27 cellular contexts compared by ENCODE assay signal in the genomic region with DNA sequence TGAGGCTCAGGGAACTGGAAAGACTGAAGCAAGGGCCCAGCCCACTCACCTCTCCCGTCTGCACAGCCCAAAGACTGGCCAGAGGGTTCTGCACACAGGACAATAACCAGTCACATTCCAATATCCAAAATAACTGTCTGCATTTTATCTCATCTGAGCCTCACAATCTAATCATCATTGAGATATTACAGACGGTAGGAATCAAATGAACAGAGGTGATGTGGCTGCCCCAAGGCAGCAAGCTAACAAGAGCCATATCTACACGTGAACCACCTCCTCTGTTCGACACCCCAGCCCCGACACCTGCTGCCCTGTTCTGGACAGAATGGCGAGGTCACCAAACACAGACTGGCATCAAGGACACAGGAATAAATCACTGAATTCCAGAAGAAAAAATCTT.
DNase-seq lines count a peak whose midpoint lies in the region; FAIRE-seq and TF ChIP-seq lines count a peak whose summit lies in the region.
"Had no signal": no experiment of that assay in that cellular context is flagged by ENCODE, and none has a peak within 500 bp of the region (broad histone marks: within the 10 kb centered on the region; RNA-seq: fewer than 3 reads in every experiment).

No MANE protein-coding gene starts in this region.

- no peak for TF ChIP-seq CTCF in HFFc6 (IDR thresholded peaks at IDR 0.05)
- TF ChIP-seq CTCF in smooth muscle cell (IDR thresholded peaks at IDR 0.05; ENCODE audit: borderline replicate concordance, insufficient read depth, poor library complexity, severe bottlenecking): no peak

- H3K18ac ChIP-seq in mesenchymal stem cell (ENCODE audit: low read depth in 1 of 2, low read length in 2 of 2): no peak overlapping the region

- no peak overlapping the region for H2BK12ac ChIP-seq in mesenchymal stem cell (ENCODE audit: low read length in 2 of 2)

- peaks cover 75% of the 10 kb centered on the region for H4K20me1 ChIP-seq in smooth muscle cell (ENCODE audit: low read depth)

- no peak overlapping the region for H2BK15ac ChIP-seq in mesenchymal stem cell (ENCODE audit: low read depth, poor library complexity, severe bottlenecking)

- no peak for DNase-seq in HFFc6
- DNase-seq in adipocyte (ENCODE audit: low read depth): no peak
- DNase-seq in mesenchymal stem cell: no peak
- no peak for DNase-seq in smooth muscle cell (lab: John Stamatoyannopoulos, UW; ENCODE audit: unreplicated experiment)
- no peak for DNase-seq in stimulated activated CD4-positive, alpha-beta T cell treated with anti-CD3 and anti-CD28 coated beads, Interleukin-15, amount 100 ng/mL, for 24 hours
- DNase-seq in GM19239 (ENCODE audit: insufficient read length, low spot score): no peak
- DNase-seq in GM19240 (ENCODE audit: insufficient read length, low spot score): no peak
- no peak for DNase-seq in immature natural killer cell
- DNase-seq: activated CD4-positive, alpha-beta T cell treated with anti-CD3 and anti-CD28 coated beads, Interleukin-2, amount 50 U/mL, for 1 hour; erythroblast; foreskin keratinocyte; HCEC 1CT; hippocampal formation; left ventricle myocardium superior; midbrain; NCI-H1694 treated with DMSO at 0.1 percent for 48 hours; NCI-H2171 treated with DMSO at 0.1 percent for 48 hours; NCI-H524 treated with DMSO at 0.1 percent for 48 hours; substantia nigra; uterus had no signal

- H3K36me3 Mint-ChIP-seq in HFFc6 (ENCODE audit: low read depth) (peaks cover 20% of the 10 kb centered on the region), immature natural killer cell (no peaks in the 10 kb centered on the region)

- H3K4me1 ChIP-seq in adipocyte (ENCODE audit: control insufficient read depth, insufficient read depth, low read length) (peaks cover 35% of the 10 kb centered on the region), mesenchymal stem cell (ENCODE audit: control insufficient read depth, insufficient read depth, low read depth, low read length) (peaks cover 22% of the 10 kb centered on the region), smooth muscle cell (ENCODE audit: low read depth) (no peaks in the 10 kb centered on the region)
- H3K4me1 ChIP-seq: uterus had no signal

- H2AK5ac ChIP-seq in mesenchymal stem cell (ENCODE audit: low read length, severe bottlenecking): peak overlapping the region; percentile 64

- H3K36me3 ChIP-seq in adipocyte (ENCODE audit: control insufficient read depth, insufficient read depth, low read length, severe bottlenecking) (no peaks in the 10 kb centered on the region), mesenchymal stem cell (ENCODE audit: control insufficient read depth in 1 of 2, insufficient read depth in 2 of 2, low read depth in 1 of 2, low read length in 2 of 2) (no peaks in the 10 kb centered on the region), smooth muscle cell (ENCODE audit: low read depth) (no peaks in the 10 kb centered on the region)
- H3K36me3 ChIP-seq: uterus had no signal

- H3K4me3 ChIP-seq in adipocyte (ENCODE audit: low read length) (no peak overlapping the region), mesenchymal stem cell (ENCODE audit: insufficient read depth in 1 of 2, low read depth in 1 of 2, low read length in 2 of 2) (no peak overlapping the region), smooth muscle cell (no peak overlapping the region)
- H3K4me3 ChIP-seq: SK-N-MC, skin epidermis, uterus had no signal

- H3K79me2 ChIP-seq in smooth muscle cell (ENCODE audit: low read depth): peaks cover 88% of the 10 kb centered on the region

- H3K9me3 ChIP-seq in adipocyte (ENCODE audit: control insufficient read depth, low read length) (no peaks in the 10 kb centered on the region), mesenchymal stem cell (ENCODE audit: control insufficient read depth, low read length) (no peaks in the 10 kb centered on the region), smooth muscle cell (replicated peaks; ENCODE audit: low read depth) (no peaks in the 10 kb centered on the region)
- H3K9me3 ChIP-seq: uterus had no signal

- no peak overlapping the region for H3K4me2 ChIP-seq in mesenchymal stem cell (ENCODE audit: low read length, poor library complexity, severe bottlenecking)
- H3K4me2 ChIP-seq in smooth muscle cell: peak overlapping the region; percentile 28

- peak overlapping the region; percentile 12 for H3K9ac ChIP-seq in adipocyte (ENCODE audit: low read length)
- H3K9ac ChIP-seq in mesenchymal stem cell (ENCODE audit: low read length): no peak overlapping the region
- no peak overlapping the region for H3K9ac ChIP-seq in smooth muscle cell (ENCODE audit: low read depth)

- H3K4ac ChIP-seq in mesenchymal stem cell (ENCODE audit: low read depth in 1 of 2, low read length in 2 of 2): peak overlapping the region in 1 of 2 experiments; percentile 26

- H2BK5ac ChIP-seq in mesenchymal stem cell (ENCODE audit: low read depth, low read length, poor library complexity, severe bottlenecking): no peak overlapping the region

- no peak overlapping the region for H2BK120ac ChIP-seq in mesenchymal stem cell (ENCODE audit: low read depth, low read length)

- peaks cover 6% of the 10 kb centered on the region for H3K79me1 ChIP-seq in mesenchymal stem cell (replicated peaks; ENCODE audit: low read length, poor library complexity, severe bottlenecking)

- WGBS in mesenchymal stem cell: 90% methylated on average over 6 of the region's 6 CpGs
- WGBS in smooth muscle cell (ENCODE audit: low lambda C conversion rate): 79% methylated on average over 6 of the region's 6 CpGs

- H3K27me3 ChIP-seq in adipocyte (replicated peaks; ENCODE audit: control insufficient read depth, insufficient read depth, low read length) (no peaks in the 10 kb centered on the region), mesenchymal stem cell (ENCODE audit: control insufficient read depth in 1 of 2, insufficient read depth in 1 of 2, low read length in 2 of 2) (no peaks in the 10 kb centered on the region), smooth muscle cell (ENCODE audit: low read depth) (no peaks in the 10 kb centered on the region)
- H3K27me3 ChIP-seq: foreskin keratinocyte, uterus had no signal

- FAIRE-seq in GM19239 (lab: Jason Lieb, UNC): no peak
- FAIRE-seq: GM12892 had no signal

- no peak overlapping the region for H4K91ac ChIP-seq in mesenchymal stem cell (ENCODE audit: low read length)

- H3K27ac Mint-ChIP-seq in HFFc6 (peak overlapping the region; percentile 87), immature natural killer cell (no peak overlapping the region)
- H3K27ac Mint-ChIP-seq: activated naive CD8-positive, alpha-beta T cell; activated T-helper 2 cell treated with anti-CD3 and anti-CD28 coated beads, Interferon-gamma antibody, Interleukin-2, Interleukin-4, amounts not matched to agents 10 μg/mL and 5 μg/mL and 100 μg/mL, durations not matched to agents 14 hours and 24 hours and 36 hours had no signal

- H3K27ac ChIP-seq in mesenchymal stem cell (ENCODE audit: low read length, poor library complexity, severe bottlenecking) (no peak overlapping the region), smooth muscle cell (ENCODE audit: low read depth) (peak overlapping the region; percentile 82)
- H3K27ac ChIP-seq: C4-2B, foreskin keratinocyte, SK-N-MC, skin epidermis, uterus, VCaP had no signal

- peak overlapping the region in 1 of 2 experiments; percentile 41 for H3K14ac ChIP-seq in mesenchymal stem cell (ENCODE audit: low read length in 2 of 2)

- H3K4me1 Mint-ChIP-seq in HFFc6 (ENCODE audit: low read depth) (peaks cover 100% of the 10 kb centered on the region), immature natural killer cell (peaks cover 11 to 13% of the 10 kb centered on the region in 2 donors)

- peaks cover 8% of the 10 kb centered on the region for H3F3A ChIP-seq in smooth muscle cell (ENCODE audit: low read depth)

- H3K4me3 Mint-ChIP-seq in HFFc6 (peak overlapping the region; percentile 40), immature natural killer cell (no peak overlapping the region)
- H3K4me3 Mint-ChIP-seq: activated naive CD8-positive, alpha-beta T cell had no signal

- peaks cover 4% of the 10 kb centered on the region for H3K27me3 Mint-ChIP-seq in HFFc6 (ENCODE audit: insufficient read depth)
- peaks cover 3 to 6% (median 4%) of the 10 kb centered on the region in 3 donors for H3K27me3 Mint-ChIP-seq in immature natural killer cell (ENCODE audit: low read depth in 3 of 3)
- H3K27me3 Mint-ChIP-seq: activated naive CD8-positive, alpha-beta T cell had no signal

- H2AFZ ChIP-seq in mesenchymal stem cell (ENCODE audit: low read depth, low read length) (no peak overlapping the region), smooth muscle cell (ENCODE audit: low read depth) (no peak overlapping the region)

- no peak overlapping the region for H3K23ac ChIP-seq in mesenchymal stem cell (ENCODE audit: low read length in 2 of 2)

- H3K9me3 Mint-ChIP-seq in HFFc6: no peaks in the 10 kb centered on the region
- no peaks in the 10 kb centered on the region for H3K9me3 Mint-ChIP-seq in immature natural killer cell
- H3K9me3 Mint-ChIP-seq: activated T-helper 2 cell treated with anti-CD3 and anti-CD28 coated beads, Interferon-gamma antibody, Interleukin-2, Interleukin-4, amounts not matched to agents 10 μg/mL and 5 μg/mL and 100 μg/mL, durations not matched to agents 14 hours and 24 hours and 36 hours had no signal

- peak overlapping the region; percentile 35 for H4K8ac ChIP-seq in mesenchymal stem cell (ENCODE audit: low read length)
